In the genomic region with DNA sequence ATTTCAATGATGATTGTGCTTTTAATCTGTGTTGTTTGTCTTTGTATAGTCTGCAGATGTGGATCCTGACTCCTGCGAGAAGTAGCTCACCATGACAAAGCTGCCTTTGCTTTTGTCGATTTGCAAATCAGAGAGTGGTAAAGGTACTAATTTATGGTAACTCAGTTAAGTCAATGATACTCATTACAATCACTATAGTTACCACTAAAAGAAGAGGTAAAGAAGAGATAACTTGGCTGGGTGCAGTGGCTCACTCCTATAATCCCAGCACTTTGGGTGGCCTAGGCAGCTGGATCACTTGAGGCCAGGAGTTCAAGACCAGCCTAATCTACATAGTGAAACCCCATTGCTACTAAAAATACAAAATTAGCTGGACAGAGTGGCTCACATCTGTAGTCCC, we compare ENCODE assay signal across 8 cellular contexts. TPM values are rescaled to one million over a fixed set of nuclear protein-coding genes. Genes with fewer than 3 reads are reported as not detected.
"Had no signal": no experiment of that assay in that cellular context is flagged by ENCODE, and none has a peak within 500 bp of the region (broad histone marks: within the 10 kb centered on the region; RNA-seq: fewer than 3 reads in every experiment).

No MANE protein-coding gene starts in this region.

RNA-seq across cellular contexts. Expression of a gene that starts 17.6 kb away (rescaled TPM):
- total RNA-seq: LHCN-M2, MCF 10A, NCI-H460, PC-3, Peyer's patch, Right ventricle myocardium superior, SJSA1 had no signal
- polyA plus RNA-seq: SK-N-SH had no signal

RNA-seq across cellular contexts. Expression of a gene that starts 20.6 kb away (rescaled TPM):
- total RNA-seq: LHCN-M2, MCF 10A, NCI-H460, PC-3, Peyer's patch, Right ventricle myocardium superior, SJSA1 had no signal
- polyA plus RNA-seq: SK-N-SH had no signal

RNA-seq across cellular contexts. Expression of a gene that starts 33.8 kb away (rescaled TPM):
- total RNA-seq: LHCN-M2, MCF 10A, NCI-H460, PC-3, Peyer's patch, Right ventricle myocardium superior, SJSA1 had no signal
- polyA plus RNA-seq: SK-N-SH had no signal
